Comparison of ENCODE assay signal across 15 cellular contexts in genomic region chr1:228512852-228513243, GRCh38.
"Had no signal": no experiment of that assay in that cellular context is flagged by ENCODE, and none has a peak within 500 bp of the region (broad histone marks: within the 10 kb centered on the region; RNA-seq: fewer than 3 reads in every experiment).

No MANE protein-coding gene starts in this region.

- H3K4me3 Mint-ChIP-seq: activated B cell treated with CpG ODN at 0.5 μM for 24 hours; activated naive CD4-positive, alpha-beta T cell treated with anti-CD3 and anti-CD28 coated beads, Interleukin-2, amount 10 ng/mL, durations not matched to agents 7 days and 5 days; activated T-helper 1 cell treated with anti-CD3 and anti-CD28 coated beads, Interleukin-12 subunit alpha, Interleukin-12 subunit beta, Interleukin-2, Interleukin-4 antibody, amounts not matched to agents 30 ng/mL and 10 ng/mL and 1 ng/mL, durations not matched to agents 14 hours and 24 hours and 36 hours; dendritic cell treated with granulocyte-macrophage colony-stimulating factor and Interleukin-4, amounts not matched to agents 40 ng/mL and 50 ng/mL, for 4 days; effector memory CD8-positive, alpha-beta T cell; neural progenitor cell; stimulated activated effector memory CD8-positive, alpha-beta T cell treated with anti-CD3 and anti-CD28 coated beads, Interleukin-12 subunit alpha, Interleukin-12 subunit beta, amount 100 ng/mL, for 72 hours; T-helper 17 cell had no signal

- H3K4me1 Mint-ChIP-seq: activated B cell treated with CpG ODN at 0.5 μM for 24 hours, neural progenitor cell had no signal

- ATAC-seq: body of pancreas; effector memory CD8-positive, alpha-beta T cell; gastroesophageal sphincter; stimulated activated effector memory CD8-positive, alpha-beta T cell treated with anti-CD3 and anti-CD28 coated beads, Interleukin-12 subunit alpha, Interleukin-12 subunit beta, amount 100 ng/mL, for 72 hours; T-helper 17 cell had no signal

- H3K36me3 Mint-ChIP-seq: activated naive CD4-positive, alpha-beta T cell treated with anti-CD3 and anti-CD28 coated beads, Interleukin-2, amount 10 ng/mL, durations not matched to agents 7 days and 5 days; neural progenitor cell; stimulated activated effector memory CD8-positive, alpha-beta T cell treated with anti-CD3 and anti-CD28 coated beads, Interleukin-12 subunit alpha, Interleukin-12 subunit beta, amount 100 ng/mL, for 72 hours had no signal

- H3K27ac Mint-ChIP-seq: activated B cell treated with CpG ODN at 0.5 μM for 24 hours; activated naive CD4-positive, alpha-beta T cell treated with anti-CD3 and anti-CD28 coated beads, Interleukin-2, amount 10 ng/mL, durations not matched to agents 7 days and 5 days; activated T-helper 1 cell treated with anti-CD3 and anti-CD28 coated beads, Interleukin-12 subunit alpha, Interleukin-12 subunit beta, Interleukin-2, Interleukin-4 antibody, amounts not matched to agents 30 ng/mL and 10 ng/mL and 1 ng/mL, durations not matched to agents 14 hours and 24 hours and 36 hours; dendritic cell treated with granulocyte-macrophage colony-stimulating factor and Interleukin-4, amounts not matched to agents 40 ng/mL and 50 ng/mL, for 4 days; neural progenitor cell; stimulated activated effector memory CD8-positive, alpha-beta T cell treated with anti-CD3 and anti-CD28 coated beads, Interleukin-12 subunit alpha, Interleukin-12 subunit beta, amount 100 ng/mL, for 72 hours; T-helper 17 cell had no signal

- H3K9me3 Mint-ChIP-seq: activated B cell treated with CpG ODN at 0.5 μM for 24 hours; activated naive CD4-positive, alpha-beta T cell treated with anti-CD3 and anti-CD28 coated beads, Interleukin-2, amount 10 ng/mL, durations not matched to agents 7 days and 5 days; activated T-helper 1 cell treated with anti-CD3 and anti-CD28 coated beads, Interleukin-12 subunit alpha, Interleukin-12 subunit beta, Interleukin-2, Interleukin-4 antibody, amounts not matched to agents 30 ng/mL and 10 ng/mL and 1 ng/mL, durations not matched to agents 14 hours and 24 hours and 36 hours; dendritic cell treated with granulocyte-macrophage colony-stimulating factor and Interleukin-4, amounts not matched to agents 40 ng/mL and 50 ng/mL, for 4 days; effector memory CD8-positive, alpha-beta T cell; neural progenitor cell; stimulated activated effector memory CD8-positive, alpha-beta T cell treated with anti-CD3 and anti-CD28 coated beads, Interleukin-12 subunit alpha, Interleukin-12 subunit beta, amount 100 ng/mL, for 72 hours had no signal

- DNase-seq: activated B cell treated with CpG ODN at 0.5 μM for 24 hours; activated CD4-positive, alpha-beta T cell treated with anti-CD3 and anti-CD28 coated beads, Interleukin-2, amount 50 U/mL, for 1 hour; activated naive CD4-positive, alpha-beta T cell treated with anti-CD3 and anti-CD28 coated beads, Interleukin-2, amount 10 ng/mL, durations not matched to agents 7 days and 5 days; body of pancreas; effector memory CD8-positive, alpha-beta T cell; left ventricle myocardium inferior; mesenchymal stem cell; substantia nigra; T-helper 17 cell; upper lobe of left lung had no signal
